ENCODE assay signal across 27 cellular contexts in genomic region chr6:129765008-129765407, GRCh38.
"Had no signal": no experiment of that assay in that cellular context is flagged by ENCODE, and none has a peak within 500 bp of the region (broad histone marks: within the 10 kb centered on the region; RNA-seq: fewer than 3 reads in every experiment).

No MANE protein-coding gene starts in this region.

- H3K79me2 ChIP-seq: parathyroid adenoma had no signal

- H3K36me3 ChIP-seq: esophagus squamous epithelium, left lung, right lobe of liver, stomach, tibial artery had no signal

- H3K9ac ChIP-seq: parathyroid adenoma had no signal

- H3K9me3 Mint-ChIP-seq: mesothelial cell of epicardium; naive B cell; natural killer cell treated with Interleukin-12 subunit alpha and Interleukin-12 subunit beta and Interleukin-15 and Interleukin-18, amount 100 ng/mL, for 72 hours; neural crest cell; type B pancreatic cell had no signal

- DNase-seq: dermis blood vessel endothelial cell; effector memory CD4-positive, alpha-beta T cell; erythroblast; esophagus squamous epithelium; hypothalamus; left cardiac atrium; left lung; mesenchymal stem cell; mucosa of descending colon; naive B cell; right lobe of liver; small intestine; stimulated activated CD4-positive, alpha-beta T cell treated with anti-CD3 and anti-CD28 coated beads, Interleukin-15, amount 100 ng/mL, for 24 hours; stimulated activated CD4-positive, alpha-beta T cell treated with anti-CD3 and anti-CD28 coated beads, Interleukin-2, amount 100 ng/mL, for 48 hours; stimulated activated CD8-positive, alpha-beta memory T cell treated with anti-CD3 and anti-CD28 coated beads, Interleukin-4, amount 100 ng/mL, for 48 hours; stimulated activated naive CD4-positive, alpha-beta T cell treated with Interleukin-2 at 50 U/mL for 16 hours; stomach; tibial artery had no signal

- H2AFZ ChIP-seq: parathyroid adenoma had no signal

- H3K27ac ChIP-seq: coronary artery, esophagus squamous epithelium, left lung, parathyroid adenoma, right lobe of liver, stomach, tibial artery had no signal

- H3K9me3 ChIP-seq: esophagus squamous epithelium, left lung, mucosa of descending colon, right lobe of liver, stomach, tibial artery had no signal

- H3K4me3 ChIP-seq: coronary artery, esophagus squamous epithelium, left lung, mucosa of descending colon, right lobe of liver, stomach, tibial artery had no signal

- H3K4me3 Mint-ChIP-seq: mesothelial cell of epicardium; naive B cell; natural killer cell treated with Interleukin-12 subunit alpha and Interleukin-12 subunit beta and Interleukin-15 and Interleukin-18, amount 100 ng/mL, for 72 hours had no signal

- FAIRE-seq: endometrium, frontal cortex, small intestine had no signal

- ATAC-seq: left cardiac atrium; left lung; mucosa of descending colon; natural killer cell treated with Interleukin-12 subunit alpha and Interleukin-12 subunit beta and Interleukin-15 and Interleukin-18, amount 100 ng/mL, for 72 hours; right lobe of liver had no signal

- H3K27ac Mint-ChIP-seq: mesothelial cell of epicardium; naive B cell; natural killer cell treated with Interleukin-12 subunit alpha and Interleukin-12 subunit beta and Interleukin-15 and Interleukin-18, amount 100 ng/mL, for 72 hours; progenitor cell of endocrine pancreas; type B pancreatic cell had no signal

- H3K4me1 ChIP-seq: parathyroid adenoma had no signal

- H3K36me3 Mint-ChIP-seq: mesothelial cell of epicardium; naive B cell; natural killer cell treated with Interleukin-12 subunit alpha and Interleukin-12 subunit beta and Interleukin-15 and Interleukin-18, amount 100 ng/mL, for 72 hours; type B pancreatic cell had no signal

- H3K27me3 ChIP-seq: right lobe of liver had no signal
